Comparison of ENCODE assay signal across 22 cellular contexts in genomic region chr6:136085370-136086115, GRCh38.
DNase-seq lines count a peak whose midpoint lies in the region; ATAC-seq, FAIRE-seq and TF ChIP-seq lines count a peak whose summit lies in the region.
"Had no signal": no experiment of that assay in that cellular context is flagged by ENCODE, and none has a peak within 500 bp of the region (broad histone marks: within the 10 kb centered on the region; RNA-seq: fewer than 3 reads in every experiment).

No MANE protein-coding gene starts in this region.

- peaks cover 27% of the 10 kb centered on the region for H3K4me1 ChIP-seq in GM23248 (ENCODE audit: insufficient read depth)
- peaks cover 5% of the 10 kb centered on the region for H3K4me1 ChIP-seq in astrocyte (ENCODE audit: insufficient read depth, low read length)
- H3K4me1 ChIP-seq in lower lobe of right lung, result peaks cover 7% of the 10 kb centered on the region
- peaks cover 7% of the 10 kb centered on the region for H3K4me1 ChIP-seq in upper lobe of right lung
- H3K4me1 ChIP-seq: BLaER1, Peyer's patch had no signal

- FAIRE-seq in astrocyte (lab: Jason Lieb, UNC) (peak; percentile 79), GM19239 (lab: Jason Lieb, UNC) (no peak)

- H3K27ac Mint-ChIP-seq in astrocyte (ENCODE audit: unreplicated experiment), result no peak overlapping the region
- H3K27ac Mint-ChIP-seq: activated CD4-positive, alpha-beta memory T cell treated with anti-CD3 and anti-CD28 coated beads, Interleukin-2, amount 10 ng/mL, durations not matched to agents 7 days and 5 days; stimulated activated naive CD8-positive, alpha-beta T cell treated with anti-CD3 and anti-CD28 coated beads, Interleukin-15, Interleukin-2, amounts not matched to agents 100 ng/mL and 50 ng/mL, for 24 hours; type B pancreatic cell had no signal

- ATAC-seq in lower lobe of right lung (peak; percentile 27 to 74), upper lobe of right lung (peak; percentile 25)
- ATAC-seq: gastroesophageal sphincter had no signal

- intact Hi-C loops in lower lobe of right lung (cut with DNase I), result no loop called here
- intact Hi-C loops in upper lobe of right lung (cut with DNase I), result no loop called here

- H3K4me3 Mint-ChIP-seq in astrocyte (ENCODE audit: unreplicated experiment), result no peak overlapping the region
- H3K4me3 Mint-ChIP-seq: activated CD4-positive, alpha-beta memory T cell treated with anti-CD3 and anti-CD28 coated beads, Interleukin-2, amount 10 ng/mL, durations not matched to agents 7 days and 5 days; central memory CD8-positive, alpha-beta T cell; stimulated activated naive CD8-positive, alpha-beta T cell treated with anti-CD3 and anti-CD28 coated beads, Interleukin-15, Interleukin-2, amounts not matched to agents 100 ng/mL and 50 ng/mL, for 24 hours; type B pancreatic cell had no signal

- H3K9me2 ChIP-seq in GM23248 (ENCODE audit: insufficient read depth), result no peaks in the 10 kb centered on the region

- H3K4me1 Mint-ChIP-seq in astrocyte (ENCODE audit: low read depth, unreplicated experiment), result peaks cover 3% of the 10 kb centered on the region
- H3K4me1 Mint-ChIP-seq: activated CD4-positive, alpha-beta memory T cell treated with anti-CD3 and anti-CD28 coated beads, Interleukin-2, amount 10 ng/mL, durations not matched to agents 7 days and 5 days; central memory CD8-positive, alpha-beta T cell had no signal

- no peaks in the 10 kb centered on the region for H3K27me3 ChIP-seq in GM23248 (replicated peaks; ENCODE audit: insufficient read depth)
- no peaks in the 10 kb centered on the region for H3K27me3 ChIP-seq in astrocyte (ENCODE audit: insufficient read depth, low read length)
- no peaks in the 10 kb centered on the region for H3K27me3 ChIP-seq in lower lobe of right lung (ENCODE audit: low read depth)
- no peaks in the 10 kb centered on the region for H3K27me3 ChIP-seq in upper lobe of right lung
- H3K27me3 ChIP-seq: BLaER1, gastroesophageal sphincter, Peyer's patch had no signal

- H3K27ac ChIP-seq in GM23248 (peak overlapping the region; percentile 48), astrocyte (ENCODE audit: low read depth, low read length) (peak overlapping the region; percentile 7), lower lobe of right lung (no peak overlapping the region), upper lobe of right lung (no peak overlapping the region)
- H3K27ac ChIP-seq: BLaER1, gastroesophageal sphincter had no signal

- no peaks in the 10 kb centered on the region for H3K9me3 ChIP-seq in GM23248 (ENCODE audit: low read depth)
- no peaks in the 10 kb centered on the region for H3K9me3 ChIP-seq in astrocyte (ENCODE audit: insufficient read depth, low read depth, low read length)
- H3K9me3 ChIP-seq in lower lobe of right lung, result no peaks in the 10 kb centered on the region
- no peaks in the 10 kb centered on the region for H3K9me3 ChIP-seq in upper lobe of right lung
- H3K9me3 ChIP-seq: BLaER1, gastroesophageal sphincter, Peyer's patch had no signal

- no peak overlapping the region for H3K4me3 ChIP-seq in GM23248
- H3K4me3 ChIP-seq in astrocyte (ENCODE audit: insufficient read depth, low read depth, low read length), result no peak overlapping the region
- no peak overlapping the region for H3K4me3 ChIP-seq in lower lobe of right lung
- H3K4me3 ChIP-seq in upper lobe of right lung, result no peak overlapping the region
- H3K4me3 ChIP-seq: BLaER1, gastroesophageal sphincter, Peyer's patch had no signal

- DNase-seq in GM23248, result peak; percentile 63
- DNase-seq in astrocyte (ENCODE audit: low read depth), result peak; percentile 79
- DNase-seq in lower lobe of right lung, result no peak
- DNase-seq in upper lobe of right lung, result no peak
- DNase-seq in GM19239 (ENCODE audit: insufficient read length, low spot score), result no peak
- no peak for DNase-seq in activated gamma-delta T cell (lab: John Stamatoyannopoulos, UW)
- DNase-seq in activated CD4-positive, CD25-positive, alpha-beta regulatory T cell (lab: John Stamatoyannopoulos, UW), result no peak
- DNase-seq: activated CD4-positive, alpha-beta memory T cell treated with anti-CD3 and anti-CD28 coated beads, Interleukin-2, amount 10 ng/mL, durations not matched to agents 7 days and 5 days; activated T-cell treated with anti-CD3 and anti-CD28 coated beads for 4 hours; amygdala; GOT3; midbrain; NCI-H1694; NCI-H226; Peyer's patch; stimulated activated CD4-positive, alpha-beta T cell treated with anti-CD3 and anti-CD28 coated beads, Interleukin-4, amount 100 ng/mL, for 24 hours; T-helper 2 cell had no signal

- H3K79me2 ChIP-seq in GM23248 (ENCODE audit: insufficient read depth) (peaks cover 28% of the 10 kb centered on the region; the same call in 1 of the 2 replicates), astrocyte (ENCODE audit: insufficient read depth, low read length) (no peaks in the 10 kb centered on the region)

- 0 out of 2 replicates have a peak overlapping the region, but pooled peaks have one; percentile 7 for H2AFZ ChIP-seq in GM23248
- no peak overlapping the region for H2AFZ ChIP-seq in astrocyte (ENCODE audit: low read depth, low read length)

- 76 to 81% methylated on average over 6 of the region's 6 CpGs for WGBS in GM23248 (ENCODE audit: low coverage in 1 of 2, low lambda C conversion rate in 2 of 2, missing lambda C conversion rate in 2 of 2), 2 experiments

- in situ Hi-C loops in GM23248 (cut with MboI), result no loop called here

- no peaks in the 10 kb centered on the region for H4K20me1 ChIP-seq in GM23248 (ENCODE audit: insufficient read depth)
- no peaks in the 10 kb centered on the region for H4K20me1 ChIP-seq in astrocyte (ENCODE audit: insufficient read depth, low read length)
- H4K20me1 ChIP-seq: BLaER1 had no signal

- H3K27me3 Mint-ChIP-seq in astrocyte (ENCODE audit: low read depth, unreplicated experiment), result no peaks in the 10 kb centered on the region
- H3K27me3 Mint-ChIP-seq: stimulated activated naive CD8-positive, alpha-beta T cell treated with anti-CD3 and anti-CD28 coated beads, Interleukin-15, Interleukin-2, amounts not matched to agents 100 ng/mL and 50 ng/mL, for 24 hours; type B pancreatic cell had no signal

- TF ChIP-seq CTCF in astrocyte (IDR thresholded peaks at IDR 0.05; ENCODE audit: insufficient read depth, low read depth, low read length), result no peak
- TF ChIP-seq CTCF in lower lobe of right lung (IDR thresholded peaks at IDR 0.05), result no peak
- TF ChIP-seq CTCF in upper lobe of right lung (IDR thresholded peaks at IDR 0.05), result no peak

- H3K9me3 Mint-ChIP-seq in astrocyte (ENCODE audit: unreplicated experiment), result no peaks in the 10 kb centered on the region
- H3K9me3 Mint-ChIP-seq: activated CD4-positive, alpha-beta memory T cell treated with anti-CD3 and anti-CD28 coated beads, Interleukin-2, amount 10 ng/mL, durations not matched to agents 7 days and 5 days; central memory CD8-positive, alpha-beta T cell; stimulated activated naive CD8-positive, alpha-beta T cell treated with anti-CD3 and anti-CD28 coated beads, Interleukin-15, Interleukin-2, amounts not matched to agents 100 ng/mL and 50 ng/mL, for 24 hours; type B pancreatic cell had no signal

- H3K36me3 Mint-ChIP-seq in astrocyte (ENCODE audit: low read depth, unreplicated experiment), result no peaks in the 10 kb centered on the region
- H3K36me3 Mint-ChIP-seq: type B pancreatic cell had no signal

- peaks cover 19% of the 10 kb centered on the region for H3F3A ChIP-seq in GM23248 (ENCODE audit: insufficient read depth)

- H3K4me2 ChIP-seq in GM23248 (ENCODE audit: unreplicated experiment) (no peak overlapping the region), astrocyte (ENCODE audit: low read length) (no peak overlapping the region)
- H3K4me2 ChIP-seq: BLaER1 had no signal

- H3K36me3 ChIP-seq in GM23248 (ENCODE audit: low read depth) (no peaks in the 10 kb centered on the region), astrocyte (ENCODE audit: insufficient read depth, low read length) (no peaks in the 10 kb centered on the region), lower lobe of right lung (no peaks in the 10 kb centered on the region), upper lobe of right lung (no peaks in the 10 kb centered on the region)
- H3K36me3 ChIP-seq: BLaER1, gastroesophageal sphincter, Peyer's patch had no signal

- H3K9ac ChIP-seq in GM23248 (peak overlapping the region; percentile 26; the same call in 1 of the 2 replicates), astrocyte (ENCODE audit: low read length) (no peak overlapping the region)
- H3K9ac ChIP-seq: BLaER1 had no signal

Comparison
In these comparisons a context has a peak if more than half of its experiments do, and no peak if none do; other contexts are left out.
1. DNase-seq: peak in GM23248 (single experiment) and astrocyte (single experiment); none in lower lobe of right lung (single experiment), upper lobe of right lung (single experiment), GM19239 (single experiment), activated gamma-delta T cell (single experiment) and activated CD4-positive, CD25-positive, alpha-beta regulatory T cell (0 of 4).
2. H3K27ac ChIP-seq: peak in GM23248 (single experiment) and astrocyte (single experiment); none in lower lobe of right lung (single experiment) and upper lobe of right lung (single experiment).